ENCODE assay signal across 16 cellular contexts in genomic region chr1:109944541-109944940, GRCh38.
"Had no signal": no experiment of that assay in that cellular context is flagged by ENCODE, and none has a peak within 500 bp of the region (broad histone marks: within the 10 kb centered on the region; RNA-seq: fewer than 3 reads in every experiment).

No MANE protein-coding gene starts in this region.

- H3K27ac ChIP-seq: brain microvascular endothelial cell, lower lobe of right lung, neural progenitor cell, pancreas, upper lobe of right lung, VCaP had no signal

- DNase-seq: activated naive CD4-positive, alpha-beta T cell treated with anti-CD3 and anti-CD28 coated beads for 36 hours; brain microvascular endothelial cell; dermis blood vessel endothelial cell; endodermal cell; left cardiac atrium; lower lobe of right lung; midbrain; pancreas; retina; stimulated activated CD4-positive, alpha-beta T cell treated with anti-CD3 and anti-CD28 coated beads, Interleukin-15, amount 100 ng/mL, for 24 hours; stimulated activated CD4-positive, alpha-beta T cell treated with anti-CD3 and anti-CD28 coated beads, Interleukin-4, amount 100 ng/mL, for 24 hours; T-helper 9 cell; upper lobe of right lung had no signal

- H3K9me3 Mint-ChIP-seq: activated naive CD4-positive, alpha-beta T cell treated with anti-CD3 and anti-CD28 coated beads for 36 hours; stimulated activated naive CD8-positive, alpha-beta T cell treated with anti-CD3 and anti-CD28 coated beads, Interleukin-15, Interleukin-2, amounts not matched to agents 100 ng/mL and 50 ng/mL, for 24 hours had no signal

- H3K36me3 Mint-ChIP-seq: neural progenitor cell had no signal

- H3K4me3 ChIP-seq: lower lobe of right lung, neural progenitor cell, pancreas, upper lobe of right lung had no signal

- ATAC-seq: left cardiac atrium, lower lobe of right lung, pancreas, upper lobe of right lung had no signal

- H3K9me3 ChIP-seq: lower lobe of right lung, pancreas, upper lobe of right lung had no signal

- H3K4me3 Mint-ChIP-seq: activated naive CD4-positive, alpha-beta T cell treated with anti-CD3 and anti-CD28 coated beads for 36 hours; endodermal cell; neural progenitor cell; stimulated activated naive CD8-positive, alpha-beta T cell treated with anti-CD3 and anti-CD28 coated beads, Interleukin-15, Interleukin-2, amounts not matched to agents 100 ng/mL and 50 ng/mL, for 24 hours had no signal

- H3K27me3 ChIP-seq: brain microvascular endothelial cell, neural progenitor cell, pancreas, upper lobe of right lung had no signal

- H3K27ac Mint-ChIP-seq: activated naive CD4-positive, alpha-beta T cell treated with anti-CD3 and anti-CD28 coated beads for 36 hours; endodermal cell; neural progenitor cell; stimulated activated naive CD8-positive, alpha-beta T cell treated with anti-CD3 and anti-CD28 coated beads, Interleukin-15, Interleukin-2, amounts not matched to agents 100 ng/mL and 50 ng/mL, for 24 hours had no signal

- H3K36me3 ChIP-seq: brain microvascular endothelial cell, lower lobe of right lung, neural progenitor cell, pancreas, upper lobe of right lung had no signal

- H3K27me3 Mint-ChIP-seq: stimulated activated naive CD8-positive, alpha-beta T cell treated with anti-CD3 and anti-CD28 coated beads, Interleukin-15, Interleukin-2, amounts not matched to agents 100 ng/mL and 50 ng/mL, for 24 hours had no signal
